In the genomic region with DNA sequence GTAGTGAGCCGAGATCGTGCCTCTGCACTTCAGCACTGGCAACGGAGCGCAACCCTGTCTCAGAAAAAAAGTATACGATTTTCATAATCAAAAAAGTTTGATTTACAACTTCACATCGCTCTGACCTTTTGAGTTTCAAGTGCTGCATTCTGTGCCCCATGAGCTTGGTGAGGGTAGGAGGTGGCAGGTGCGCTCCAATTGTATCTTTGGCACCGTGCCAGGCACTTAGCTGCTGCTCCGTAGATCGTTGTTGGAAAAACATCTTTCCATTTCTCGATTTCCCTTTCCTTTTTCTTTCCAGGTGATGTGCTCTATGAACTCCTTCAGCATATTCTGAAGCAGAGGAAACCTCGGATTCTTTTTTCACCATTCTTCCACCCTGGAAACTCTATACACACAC, we compare ENCODE assay signal across 19 cellular contexts.
DNase-seq lines count a peak whose midpoint lies in the region; ATAC-seq, FAIRE-seq and TF ChIP-seq lines count a peak whose summit lies in the region.
"Had no signal": no experiment of that assay in that cellular context is flagged by ENCODE, and none has a peak within 500 bp of the region (broad histone marks: within the 10 kb centered on the region; RNA-seq: fewer than 3 reads in every experiment).

No MANE protein-coding gene starts in this region.

- CTCF ChIA-PET in K562 (lab: Yijun Ruan, JAX; ENCODE audit: low intra/inter-chr PET ratio) = no interaction called here
- CTCF ChIA-PET in activated CD8-positive, alpha-beta T cell treated with anti-CD3 and anti-CD28 coated beads for 36 hours (lab: Charles Lee) = interaction anchor here (1.9 kb wide), 1 partner anchor 10 kb away, joined by 7 read pairs; no protein-coding TSS in a partner anchor

- H3K27ac ChIP-seq in K562 (ENCODE audit: extremely low read depth, low read depth, low read length) (no peak overlapping the region), Karpas-422 (ENCODE audit: low read length) (no peak overlapping the region)
- H3K27ac ChIP-seq: lower lobe of right lung, prostate gland had no signal

- no peak for TF ChIP-seq EP300 in K562 (IDR thresholded peaks at IDR 0.05; ENCODE audit: low read length)

- no peak overlapping the region for H3K4me3 Mint-ChIP-seq in activated CD8-positive, alpha-beta T cell treated with anti-CD3 and anti-CD28 coated beads for 36 hours
- H3K4me3 Mint-ChIP-seq: CD4-positive, CD25-positive, alpha-beta regulatory T cell; H9 had no signal

- H3K27me3 Mint-ChIP-seq in activated CD8-positive, alpha-beta T cell treated with anti-CD3 and anti-CD28 coated beads for 36 hours = no peaks in the 10 kb centered on the region
- H3K27me3 Mint-ChIP-seq: CD4-positive, CD25-positive, alpha-beta regulatory T cell; naive B cell had no signal

- no peak overlapping the region for H3K27ac Mint-ChIP-seq in activated CD8-positive, alpha-beta T cell treated with anti-CD3 and anti-CD28 coated beads for 36 hours
- H3K27ac Mint-ChIP-seq: CD4-positive, CD25-positive, alpha-beta regulatory T cell had no signal

- WGBS in K562 (ENCODE audit: insufficient coverage, low coverage, missing lambda C conversion rate) = 84% methylated on average over 11 of the region's 12 CpGs

- no peak for TF ChIP-seq CTCF in K562 (IDR thresholded peaks at IDR 0.05 in 2 of 3, conservative IDR thresholded peaks at IDR 0.05 in 1 of 3; ENCODE audit: insufficient read depth in 2 of 3, low read depth in 1 of 3, low read length in 3 of 3)
- TF ChIP-seq CTCF in activated CD8-positive, alpha-beta T cell treated with anti-CD3 and anti-CD28 coated beads for 36 hours (IDR thresholded peaks at IDR 0.05) = no peak

- H2AFZ ChIP-seq in K562 (ENCODE audit: low read depth, low read length) = no peak overlapping the region
- H2AFZ ChIP-seq in Karpas-422 (ENCODE audit: low read length) = no peak overlapping the region

- no peak overlapping the region for H3K4me2 ChIP-seq in K562 (ENCODE audit: insufficient read depth, low read length)
- H3K4me2 ChIP-seq in Karpas-422 (ENCODE audit: low read depth, low read length, poor library complexity, severe bottlenecking) = no peak overlapping the region

- intact Hi-C loops in K562 (cut with micrococcal nuclease) = no loop called here
- intact Hi-C loops in activated CD8-positive, alpha-beta T cell treated with anti-CD3 and anti-CD28 coated beads for 36 hours (cut with micrococcal nuclease) = no loop called here

- TF ChIP-seq POLR2A in K562 (conservative IDR thresholded peaks at IDR 0.05) = no peak

- H3K36me3 Mint-ChIP-seq in activated CD8-positive, alpha-beta T cell treated with anti-CD3 and anti-CD28 coated beads for 36 hours (ENCODE audit: low read depth) = peaks cover 29% of the 10 kb centered on the region

- no peak for TF ChIP-seq RAD21 in K562 (CRISPR knock-in tag; conservative IDR thresholded peaks at IDR 0.05 in 1 of 2, IDR thresholded peaks at IDR 0.05 in 1 of 2)

- H3K9me2 ChIP-seq in Karpas-422 (replicated peaks; ENCODE audit: insufficient read depth, low read length) = no peaks in the 10 kb centered on the region

- BruUV-seq in K562 (replicated peaks; lab: Mats Ljungman, UMichigan) = no TSS peak

- POLR2A ChIA-PET in K562 (lab: Yijun Ruan, JAX) = no interaction called here
- POLR2A ChIA-PET in activated CD8-positive, alpha-beta T cell treated with anti-CD3 and anti-CD28 coated beads for 36 hours (lab: Charles Lee) = interaction anchor here (0.6 to 0.9 kb wide), 2 partner anchors 9 to 969 kb away, joined by 3 to 4 read pairs; no protein-coding TSS in a partner anchor

- peaks cover 13% of the 10 kb centered on the region for H3K4me1 Mint-ChIP-seq in activated CD8-positive, alpha-beta T cell treated with anti-CD3 and anti-CD28 coated beads for 36 hours (ENCODE audit: low read depth)

- peaks cover 6% of the 10 kb centered on the region; the same call in 1 of the 3 replicates for H3K36me3 ChIP-seq in K562 (ENCODE audit: control insufficient read depth, insufficient read depth, low read length)
- no peaks in the 10 kb centered on the region for H3K36me3 ChIP-seq in Karpas-422 (ENCODE audit: insufficient read depth, low read length)
- H3K36me3 ChIP-seq: prostate gland had no signal

- H3K9ac ChIP-seq in K562 (ENCODE audit: insufficient read depth in 1 of 2, low read depth in 2 of 2, low read length in 2 of 2) (no peak overlapping the region), Karpas-422 (ENCODE audit: low read length) (no peak overlapping the region)

- H3K79me2 ChIP-seq in K562 (ENCODE audit: control insufficient read depth, insufficient read depth, low read length) = no peaks in the 10 kb centered on the region
- H3K79me2 ChIP-seq in Karpas-422 (ENCODE audit: low read length) = no peaks in the 10 kb centered on the region

- H3K4me3 ChIP-seq in K562 = no peak overlapping the region
- no peak overlapping the region for H3K4me3 ChIP-seq in Karpas-422 (ENCODE audit: low read length)
- H3K4me3 ChIP-seq: lower lobe of right lung, prostate gland had no signal

- H3K9me3 ChIP-seq in K562 (replicated peaks; ENCODE audit: control insufficient read depth, insufficient read depth, low read depth, low read length) (no peaks in the 10 kb centered on the region), Karpas-422 (ENCODE audit: low read length) (no peaks in the 10 kb centered on the region)
- H3K9me3 ChIP-seq: lower lobe of right lung, prostate gland had no signal

- H3K9me1 ChIP-seq in K562 (ENCODE audit: control insufficient read depth, insufficient read depth, low read length) = no peaks in the 10 kb centered on the region

- H4K20me1 ChIP-seq in K562 (replicated peaks; ENCODE audit: control insufficient read depth, insufficient read depth, low read length) (no peaks in the 10 kb centered on the region), Karpas-422 (ENCODE audit: insufficient read depth, low read depth, low read length) (no peaks in the 10 kb centered on the region)

- no peaks in the 10 kb centered on the region for H3K9me3 Mint-ChIP-seq in activated CD8-positive, alpha-beta T cell treated with anti-CD3 and anti-CD28 coated beads for 36 hours
- H3K9me3 Mint-ChIP-seq: CD4-positive, CD25-positive, alpha-beta regulatory T cell; H9; naive B cell had no signal

- in situ Hi-C loops in K562 (cut with MboI) = no loop called here

- FAIRE-seq in K562 (lab: Jason Lieb, UNC) = no peak
- FAIRE-seq: G401.6 had no signal

- H3K4me1 ChIP-seq in K562 (replicated peaks in 1 of 2; ENCODE audit: control insufficient read depth in 2 of 2, insufficient read depth in 2 of 2, low read length in 2 of 2) (no peaks in the 10 kb centered on the region), Karpas-422 (ENCODE audit: low read length) (no peaks in the 10 kb centered on the region)
- H3K4me1 ChIP-seq: prostate gland had no signal

- DNase-seq in DMS53 treated with DMSO at 0.1 percent for 48 hours (lab: John Stamatoyannopoulos, UW; ENCODE audit: unreplicated experiment) (peak; percentile 93), NCI-H1092 treated with DMSO at 0.1 percent for 48 hours (lab: John Stamatoyannopoulos, UW) (peak; percentile 86), NCI-H345 (lab: John Stamatoyannopoulos, UW) (peak; percentile 89), K562 (ENCODE audit: extremely low read depth in 1 of 4, low spot score in 3 of 4) (no peak), A172 (ENCODE audit: low spot score) (no peak), Karpas-422 (no peak)
- no peak for DNase-seq in activated CD8-positive, alpha-beta T cell treated with anti-CD3 and anti-CD28 coated beads for 36 hours
- DNase-seq: activated CD4-positive, CD25-positive, alpha-beta regulatory T cell; CD4-positive, CD25-positive, alpha-beta regulatory T cell; foreskin fibroblast; H9; KG1; lower lobe of right lung; naive B cell; NCI-H226 had no signal

- ATAC-seq in K562 = no peak
- ATAC-seq in HG02678 (IDR thresholded peaks at IDR 0.05; ENCODE audit: unreplicated experiment) = no peak
- ATAC-seq in activated CD8-positive, alpha-beta T cell treated with anti-CD3 and anti-CD28 coated beads for 36 hours = no peak
- ATAC-seq: lower lobe of right lung, Panc1 had no signal

- H3K27me3 ChIP-seq in K562 (ENCODE audit: control insufficient read depth in 2 of 2, insufficient read depth in 2 of 2, low read length in 2 of 2) = no peaks in the 10 kb centered on the region
- no peaks in the 10 kb centered on the region for H3K27me3 ChIP-seq in Karpas-422 (ENCODE audit: low read length)

TF ChIP-seq in K562, 482 proteins besides CTCF, POLR2A, EP300 and RAD21:
- TF ChIP-seq TAF7 (tag; IDR thresholded peaks at IDR 0.05) = no peak
- TF ChIP-seq TSC22D4 (tag; IDR thresholded peaks at IDR 0.05) = no peak
- TF ChIP-seq MCM3 (IDR thresholded peaks at IDR 0.05) = no peak
- TF ChIP-seq ZNF589 (CRISPR knock-in tag; IDR thresholded peaks at IDR 0.05; ENCODE audit: low read depth) = no peak
- TF ChIP-seq KDM1A (IDR thresholded peaks at IDR 0.05) = no peak
- TF ChIP-seq, protein P1, sequence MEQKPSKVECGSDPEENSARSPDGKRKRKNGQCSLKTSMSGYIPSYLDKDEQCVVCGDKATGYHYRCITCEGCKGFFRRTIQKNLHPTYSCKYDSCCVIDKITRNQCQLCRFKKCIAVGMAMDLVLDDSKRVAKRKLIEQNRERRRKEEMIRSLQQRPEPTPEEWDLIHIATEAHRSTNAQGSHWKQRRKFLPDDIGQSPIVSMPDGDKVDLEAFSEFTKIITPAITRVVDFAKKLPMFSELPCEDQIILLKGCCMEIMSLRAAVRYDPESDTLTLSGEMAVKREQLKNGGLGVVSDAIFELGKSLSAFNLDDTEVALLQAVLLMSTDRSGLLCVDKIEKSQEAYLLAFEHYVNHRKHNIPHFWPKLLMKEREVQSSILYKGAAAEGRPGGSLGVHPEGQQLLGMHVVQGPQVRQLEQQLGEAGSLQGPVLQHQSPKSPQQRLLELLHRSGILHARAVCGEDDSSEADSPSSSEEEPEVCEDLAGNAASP (IDR thresholded peaks at IDR 0.05) = no peak
- TF ChIP-seq ZNF184 (CRISPR knock-in tag; IDR thresholded peaks at IDR 0.05) = no peak
- TF ChIP-seq NUFIP1 (IDR thresholded peaks at IDR 0.05; ENCODE audit: partially characterized antibody) = no peak
- TF ChIP-seq NFIC (IDR thresholded peaks at IDR 0.05) = peak; percentile 95
- TF ChIP-seq TEAD2 (tag; IDR thresholded peaks at IDR 0.05) = no peak
- no peak for TF ChIP-seq POLR3A (IDR thresholded peaks at IDR 0.05; ENCODE audit: borderline replicate concordance, extremely low read depth, insufficient read depth, insufficient read length)
- TF ChIP-seq ZFX (CRISPR knock-in tag; IDR thresholded peaks at IDR 0.05) = no peak
- TF ChIP-seq NFIX (CRISPR knock-in tag; IDR thresholded peaks at IDR 0.05; ENCODE audit: low read depth) = peak; percentile 88

Comparison
In these comparisons a context has a peak if more than half of its experiments do, and no peak if none do; other contexts are left out.
1. DNase-seq: peak in DMS53 treated with DMSO at 0.1 percent for 48 hours (single experiment), NCI-H1092 treated with DMSO at 0.1 percent for 48 hours (single experiment) and NCI-H345 (single experiment); none in K562 (0 of 4), activated CD8-positive, alpha-beta T cell treated with anti-CD3 and anti-CD28 coated beads for 36 hours (single experiment), A172 (single experiment) and Karpas-422 (single experiment).